Comparison of ENCODE assay signal across 1 cellular context in the genomic region with DNA sequence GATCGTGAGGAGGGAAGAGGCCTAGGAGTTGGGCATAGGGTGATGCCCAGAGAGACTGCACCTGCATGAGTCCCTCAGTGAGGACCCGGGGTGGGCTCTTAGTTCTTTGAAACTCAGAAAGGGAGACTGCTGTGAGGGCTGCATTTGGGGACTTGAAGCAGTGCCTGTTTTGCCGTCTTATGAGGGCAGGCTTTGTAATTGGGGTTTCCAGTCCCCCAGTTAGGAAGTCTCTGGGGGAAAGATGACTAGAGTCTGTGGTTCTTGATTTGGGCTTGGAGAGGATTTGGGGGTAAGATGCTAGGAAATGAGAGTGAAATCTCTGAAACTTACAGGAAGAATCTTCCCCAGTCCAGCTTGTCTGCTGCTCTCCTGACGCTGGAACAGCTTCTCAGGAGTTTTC.
TF ChIP-seq lines count a peak whose summit lies in the region.

No MANE protein-coding gene starts in this region.

TF ChIP-seq in GM23338, 12 proteins besides CTCF, POLR2A, EP300 and RAD21 (continued from another document):
- TF ChIP-seq, protein P1, sequence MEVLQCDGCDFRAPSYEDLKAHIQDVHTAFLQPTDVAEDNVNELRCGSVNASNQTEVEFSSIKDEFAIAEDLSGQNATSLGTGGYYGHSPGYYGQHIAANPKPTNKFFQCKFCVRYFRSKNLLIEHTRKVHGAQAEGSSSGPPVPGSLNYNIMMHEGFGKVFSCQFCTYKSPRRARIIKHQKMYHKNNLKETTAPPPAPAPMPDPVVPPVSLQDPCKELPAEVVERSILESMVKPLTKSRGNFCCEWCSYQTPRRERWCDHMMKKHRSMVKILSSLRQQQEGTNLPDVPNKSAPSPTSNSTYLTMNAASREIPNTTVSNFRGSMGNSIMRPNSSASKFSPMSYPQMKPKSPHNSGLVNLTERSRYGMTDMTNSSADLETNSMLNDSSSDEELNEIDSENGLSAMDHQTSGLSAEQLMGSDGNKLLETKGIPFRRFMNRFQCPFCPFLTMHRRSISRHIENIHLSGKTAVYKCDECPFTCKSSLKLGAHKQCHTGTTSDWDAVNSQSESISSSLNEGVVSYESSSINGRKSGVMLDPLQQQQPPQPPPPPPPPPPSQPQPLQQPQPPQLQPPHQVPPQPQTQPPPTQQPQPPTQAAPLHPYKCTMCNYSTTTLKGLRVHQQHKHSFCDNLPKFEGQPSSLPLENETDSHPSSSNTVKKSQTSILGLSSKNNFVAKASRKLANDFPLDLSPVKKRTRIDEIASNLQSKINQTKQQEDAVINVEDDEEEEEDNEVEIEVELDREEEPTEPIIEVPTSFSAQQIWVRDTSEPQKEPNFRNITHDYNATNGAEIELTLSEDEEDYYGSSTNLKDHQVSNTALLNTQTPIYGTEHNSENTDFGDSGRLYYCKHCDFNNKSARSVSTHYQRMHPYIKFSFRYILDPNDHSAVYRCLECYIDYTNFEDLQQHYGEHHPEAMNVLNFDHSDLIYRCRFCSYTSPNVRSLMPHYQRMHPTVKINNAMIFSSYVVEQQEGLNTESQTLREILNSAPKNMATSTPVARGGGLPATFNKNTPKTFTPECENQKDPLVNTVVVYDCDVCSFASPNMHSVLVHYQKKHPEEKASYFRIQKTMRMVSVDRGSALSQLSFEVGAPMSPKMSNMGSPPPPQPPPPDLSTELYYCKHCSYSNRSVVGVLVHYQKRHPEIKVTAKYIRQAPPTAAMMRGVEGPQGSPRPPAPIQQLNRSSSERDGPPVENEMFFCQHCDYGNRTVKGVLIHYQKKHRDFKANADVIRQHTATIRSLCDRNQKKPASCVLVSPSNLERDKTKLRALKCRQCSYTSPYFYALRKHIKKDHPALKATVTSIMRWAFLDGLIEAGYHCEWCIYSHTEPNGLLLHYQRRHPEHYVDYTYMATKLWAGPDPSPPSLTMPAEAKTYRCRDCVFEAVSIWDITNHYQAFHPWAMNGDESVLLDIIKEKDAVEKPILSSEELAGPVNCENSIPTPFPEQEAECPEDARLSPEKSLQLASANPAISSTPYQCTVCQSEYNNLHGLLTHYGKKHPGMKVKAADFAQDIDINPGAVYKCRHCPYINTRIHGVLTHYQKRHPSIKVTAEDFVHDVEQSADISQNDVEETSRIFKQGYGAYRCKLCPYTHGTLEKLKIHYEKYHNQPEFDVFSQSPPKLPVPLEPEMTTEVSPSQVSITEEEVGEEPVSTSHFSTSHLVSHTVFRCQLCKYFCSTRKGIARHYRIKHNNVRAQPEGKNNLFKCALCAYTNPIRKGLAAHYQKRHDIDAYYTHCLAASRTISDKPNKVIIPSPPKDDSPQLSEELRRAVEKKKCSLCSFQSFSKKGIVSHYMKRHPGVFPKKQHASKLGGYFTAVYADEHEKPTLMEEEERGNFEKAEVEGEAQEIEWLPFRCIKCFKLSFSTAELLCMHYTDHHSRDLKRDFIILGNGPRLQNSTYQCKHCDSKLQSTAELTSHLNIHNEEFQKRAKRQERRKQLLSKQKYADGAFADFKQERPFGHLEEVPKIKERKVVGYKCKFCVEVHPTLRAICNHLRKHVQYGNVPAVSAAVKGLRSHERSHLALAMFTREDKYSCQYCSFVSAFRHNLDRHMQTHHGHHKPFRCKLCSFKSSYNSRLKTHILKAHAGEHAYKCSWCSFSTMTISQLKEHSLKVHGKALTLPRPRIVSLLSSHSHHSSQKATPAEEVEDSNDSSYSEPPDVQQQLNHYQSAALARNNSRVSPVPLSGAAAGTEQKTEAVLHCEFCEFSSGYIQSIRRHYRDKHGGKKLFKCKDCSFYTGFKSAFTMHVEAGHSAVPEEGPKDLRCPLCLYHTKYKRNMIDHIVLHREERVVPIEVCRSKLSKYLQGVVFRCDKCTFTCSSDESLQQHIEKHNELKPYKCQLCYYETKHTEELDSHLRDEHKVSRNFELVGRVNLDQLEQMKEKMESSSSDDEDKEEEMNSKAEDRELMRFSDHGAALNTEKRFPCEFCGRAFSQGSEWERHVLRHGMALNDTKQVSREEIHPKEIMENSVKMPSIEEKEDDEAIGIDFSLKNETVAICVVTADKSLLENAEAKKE (CRISPR knock-in tag; IDR thresholded peaks at IDR 0.05) = no peak
- TF ChIP-seq NANOG (IDR thresholded peaks at IDR 0.05; ENCODE audit: borderline replicate concordance) = no peak
- TF ChIP-seq, protein P2, sequence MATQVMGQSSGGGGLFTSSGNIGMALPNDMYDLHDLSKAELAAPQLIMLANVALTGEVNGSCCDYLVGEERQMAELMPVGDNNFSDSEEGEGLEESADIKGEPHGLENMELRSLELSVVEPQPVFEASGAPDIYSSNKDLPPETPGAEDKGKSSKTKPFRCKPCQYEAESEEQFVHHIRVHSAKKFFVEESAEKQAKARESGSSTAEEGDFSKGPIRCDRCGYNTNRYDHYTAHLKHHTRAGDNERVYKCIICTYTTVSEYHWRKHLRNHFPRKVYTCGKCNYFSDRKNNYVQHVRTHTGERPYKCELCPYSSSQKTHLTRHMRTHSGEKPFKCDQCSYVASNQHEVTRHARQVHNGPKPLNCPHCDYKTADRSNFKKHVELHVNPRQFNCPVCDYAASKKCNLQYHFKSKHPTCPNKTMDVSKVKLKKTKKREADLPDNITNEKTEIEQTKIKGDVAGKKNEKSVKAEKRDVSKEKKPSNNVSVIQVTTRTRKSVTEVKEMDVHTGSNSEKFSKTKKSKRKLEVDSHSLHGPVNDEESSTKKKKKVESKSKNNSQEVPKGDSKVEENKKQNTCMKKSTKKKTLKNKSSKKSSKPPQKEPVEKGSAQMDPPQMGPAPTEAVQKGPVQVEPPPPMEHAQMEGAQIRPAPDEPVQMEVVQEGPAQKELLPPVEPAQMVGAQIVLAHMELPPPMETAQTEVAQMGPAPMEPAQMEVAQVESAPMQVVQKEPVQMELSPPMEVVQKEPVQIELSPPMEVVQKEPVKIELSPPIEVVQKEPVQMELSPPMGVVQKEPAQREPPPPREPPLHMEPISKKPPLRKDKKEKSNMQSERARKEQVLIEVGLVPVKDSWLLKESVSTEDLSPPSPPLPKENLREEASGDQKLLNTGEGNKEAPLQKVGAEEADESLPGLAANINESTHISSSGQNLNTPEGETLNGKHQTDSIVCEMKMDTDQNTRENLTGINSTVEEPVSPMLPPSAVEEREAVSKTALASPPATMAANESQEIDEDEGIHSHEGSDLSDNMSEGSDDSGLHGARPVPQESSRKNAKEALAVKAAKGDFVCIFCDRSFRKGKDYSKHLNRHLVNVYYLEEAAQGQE (IDR thresholded peaks at IDR 0.05; ENCODE audit: unreplicated experiment) = no peak
- no peak for TF ChIP-seq ZNF114 (CRISPR knock-in tag; IDR thresholded peaks at IDR 0.05)
- TF ChIP-seq ZNF331 (CRISPR knock-in tag; IDR thresholded peaks at IDR 0.05; ENCODE audit: low read depth) = no peak
- TF ChIP-seq JUNB (IDR thresholded peaks at IDR 0.05; ENCODE audit: unreplicated experiment) = no peak
- TF ChIP-seq EZH2phosphoT487 (IDR thresholded peaks at IDR 0.05; ENCODE audit: unreplicated experiment) = no peak
- TF ChIP-seq, protein P3, sequence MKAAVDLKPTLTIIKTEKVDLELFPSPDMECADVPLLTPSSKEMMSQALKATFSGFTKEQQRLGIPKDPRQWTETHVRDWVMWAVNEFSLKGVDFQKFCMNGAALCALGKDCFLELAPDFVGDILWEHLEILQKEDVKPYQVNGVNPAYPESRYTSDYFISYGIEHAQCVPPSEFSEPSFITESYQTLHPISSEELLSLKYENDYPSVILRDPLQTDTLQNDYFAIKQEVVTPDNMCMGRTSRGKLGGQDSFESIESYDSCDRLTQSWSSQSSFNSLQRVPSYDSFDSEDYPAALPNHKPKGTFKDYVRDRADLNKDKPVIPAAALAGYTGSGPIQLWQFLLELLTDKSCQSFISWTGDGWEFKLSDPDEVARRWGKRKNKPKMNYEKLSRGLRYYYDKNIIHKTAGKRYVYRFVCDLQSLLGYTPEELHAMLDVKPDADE (IDR thresholded peaks at IDR 0.05) = no peak
- TF ChIP-seq STAT1 (IDR thresholded peaks at IDR 0.05; ENCODE audit: unreplicated experiment) = no peak
- no peak for TF ChIP-seq EZH2 (IDR thresholded peaks at IDR 0.05; ENCODE audit: low read depth, unreplicated experiment)
TF ChIP-seq in GM23338: peak in this region for 0.
